In genomic region chr3:177810162-177810623, GRCh38 we compare ENCODE assay signal across 11 cellular contexts.
DNase-seq lines count a peak whose midpoint lies in the region; ATAC-seq, FAIRE-seq and TF ChIP-seq lines count a peak whose summit lies in the region.
"Had no signal": no experiment of that assay in that cellular context is flagged by ENCODE, and none has a peak within 500 bp of the region (broad histone marks: within the 10 kb centered on the region; RNA-seq: fewer than 3 reads in every experiment).

No MANE protein-coding gene starts in this region.

- WGBS in mesodermal cell (ENCODE audit: insufficient coverage in 2 of 2), 2 experiments: 88% methylated on average over 1 of the region's 3 CpGs; no CpG with 5 or more reads in 1 of the 2 experiments

- H3K4me1 ChIP-seq in mesodermal cell (ENCODE audit: control insufficient read depth, insufficient read depth, low read length, poor library complexity, severe bottlenecking): peaks cover 28% of the 10 kb centered on the region
- H3K4me1 ChIP-seq in CD8-positive, alpha-beta memory T cell (ENCODE audit: insufficient read depth, low read length): no peaks in the 10 kb centered on the region

- no peaks in the 10 kb centered on the region for H3K36me3 ChIP-seq in mesodermal cell (ENCODE audit: control insufficient read depth, insufficient read depth, low read length)
- H3K36me3 ChIP-seq in CD8-positive, alpha-beta memory T cell (ENCODE audit: insufficient read depth, low read length): no peaks in the 10 kb centered on the region

- no peak overlapping the region for H3K4me3 Mint-ChIP-seq in chondrocyte (ENCODE audit: unreplicated experiment)
- no peak overlapping the region for H3K4me3 Mint-ChIP-seq in CD8-positive, alpha-beta memory T cell
- no peak overlapping the region for H3K4me3 Mint-ChIP-seq in stimulated activated memory B cell treated with anti-CD40 and anti-IgM and Interleukin-4, amounts not matched to agents 10 μg/mL and 1 μg/mL and 100 μg/mL, for 72 hours

- POLR2A ChIA-PET in AG04449 (lab: Yijun Ruan, JAX): no interaction called here
- POLR2A ChIA-PET in CD8-positive, alpha-beta memory T cell (lab: Charles Lee): interaction anchor here (0.7 kb wide), 1 partner anchor 364 kb away, joined by 3 read pairs; no protein-coding TSS in a partner anchor

- H3K36me3 Mint-ChIP-seq in chondrocyte (ENCODE audit: low read depth): no peaks in the 10 kb centered on the region
- H3K36me3 Mint-ChIP-seq in CD8-positive, alpha-beta memory T cell: no peaks in the 10 kb centered on the region
- no peaks in the 10 kb centered on the region for H3K36me3 Mint-ChIP-seq in stimulated activated memory B cell treated with anti-CD40 and anti-IgM and Interleukin-4, amounts not matched to agents 10 μg/mL and 1 μg/mL and 100 μg/mL, for 72 hours

- no peak for ATAC-seq in GM21723 (IDR thresholded peaks at IDR 0.05; ENCODE audit: unreplicated experiment)
- ATAC-seq in stimulated activated memory B cell treated with anti-CD40 and anti-IgM and Interleukin-4, amounts not matched to agents 10 μg/mL and 1 μg/mL and 100 μg/mL, for 72 hours: no peak

- peak overlapping the region; percentile 37 for H3K27ac Mint-ChIP-seq in chondrocyte (ENCODE audit: unreplicated experiment)
- no peak overlapping the region for H3K27ac Mint-ChIP-seq in CD8-positive, alpha-beta memory T cell
- no peak overlapping the region for H3K27ac Mint-ChIP-seq in stimulated activated memory B cell treated with anti-CD40 and anti-IgM and Interleukin-4, amounts not matched to agents 10 μg/mL and 1 μg/mL and 100 μg/mL, for 72 hours

- TF ChIP-seq CTCF in AG04449 (IDR thresholded peaks at IDR 0.05; ENCODE audit: insufficient read depth, low read length, missing control alignments): no peak
- no peak for TF ChIP-seq CTCF in chondrocyte (IDR thresholded peaks at IDR 0.05)

- DNase-seq in AG04449 (ENCODE audit: low read depth, low spot score): peak; percentile 74
- DNase-seq in HTR-8/SVneo (ENCODE audit: insufficient read length, low spot score): peak; percentile 63
- no peak for DNase-seq in chondrocyte (ENCODE audit: low spot score)
- DNase-seq in CD8-positive, alpha-beta memory T cell: no peak
- no peak for DNase-seq in DMS79 treated with DMSO at 0.1 percent for 48 hours (lab: John Stamatoyannopoulos, UW)
- DNase-seq: activated T-cell treated with anti-CD3 and anti-CD28 coated beads for 4 hours; DMS153; stimulated activated CD4-positive, alpha-beta T cell treated with anti-CD3 and anti-CD28 coated beads, Interleukin-2, amount 100 ng/mL, for 48 hours had no signal

- CTCF ChIA-PET in AG04449 (lab: Yijun Ruan, JAX): no interaction called here
- CTCF ChIA-PET in CD8-positive, alpha-beta memory T cell (lab: Charles Lee): no interaction called here

- no peak for FAIRE-seq in HTR-8/SVneo (lab: Jason Lieb, UNC)

- no peaks in the 10 kb centered on the region for H3K27me3 Mint-ChIP-seq in chondrocyte (ENCODE audit: low read depth)
- H3K27me3 Mint-ChIP-seq in CD8-positive, alpha-beta memory T cell: no peaks in the 10 kb centered on the region
- H3K27me3 Mint-ChIP-seq in stimulated activated memory B cell treated with anti-CD40 and anti-IgM and Interleukin-4, amounts not matched to agents 10 μg/mL and 1 μg/mL and 100 μg/mL, for 72 hours: no peaks in the 10 kb centered on the region

- no peak overlapping the region for H3K4me3 ChIP-seq in AG04449 (ENCODE audit: low read depth, low read length)
- H3K4me3 ChIP-seq in mesodermal cell (ENCODE audit: extremely low read depth, insufficient read depth, low read length, poor library complexity, severe bottlenecking): no peak overlapping the region
- no peak overlapping the region for H3K4me3 ChIP-seq in CD8-positive, alpha-beta memory T cell (ENCODE audit: low read length)

- H3K9me3 ChIP-seq in mesodermal cell (ENCODE audit: control insufficient read depth, low read length): peaks cover 7% of the 10 kb centered on the region
- no peaks in the 10 kb centered on the region for H3K9me3 ChIP-seq in CD8-positive, alpha-beta memory T cell (ENCODE audit: low read length)

- H3K9me3 Mint-ChIP-seq in chondrocyte (ENCODE audit: low read depth): peaks cover 12% of the 10 kb centered on the region
- H3K9me3 Mint-ChIP-seq in CD8-positive, alpha-beta memory T cell: no peaks in the 10 kb centered on the region
- no peaks in the 10 kb centered on the region for H3K9me3 Mint-ChIP-seq in stimulated activated memory B cell treated with anti-CD40 and anti-IgM and Interleukin-4, amounts not matched to agents 10 μg/mL and 1 μg/mL and 100 μg/mL, for 72 hours

- peak overlapping the region; percentile 75 for H3K27ac ChIP-seq in mesodermal cell (ENCODE audit: low read depth, low read length, severe bottlenecking)
- H3K27ac ChIP-seq in CD8-positive, alpha-beta memory T cell (ENCODE audit: low read depth, low read length): no peak overlapping the region

- H3K27me3 ChIP-seq in CD8-positive, alpha-beta memory T cell (ENCODE audit: insufficient read depth, low read length, poor library complexity, severe bottlenecking): no peaks in the 10 kb centered on the region

- H3K4me1 Mint-ChIP-seq in chondrocyte (ENCODE audit: low read depth): peaks cover 64% of the 10 kb centered on the region
- peaks cover 1 to 5% (median 4%) of the 10 kb centered on the region in 3 donors for H3K4me1 Mint-ChIP-seq in CD8-positive, alpha-beta memory T cell
- peaks cover 17% of the 10 kb centered on the region for H3K4me1 Mint-ChIP-seq in stimulated activated memory B cell treated with anti-CD40 and anti-IgM and Interleukin-4, amounts not matched to agents 10 μg/mL and 1 μg/mL and 100 μg/mL, for 72 hours

Comparison
In these comparisons a context has a peak if more than half of its experiments do, and no peak if none do; other contexts are left out.
1. DNase-seq: peak in AG04449 (single experiment) and HTR-8/SVneo (single experiment); none in chondrocyte (single experiment), CD8-positive, alpha-beta memory T cell (0 of 5) and DMS79 treated with DMSO at 0.1 percent for 48 hours (single experiment).